23 cellular contexts compared by ENCODE assay signal in genomic region chr17:74439691-74440567, GRCh38. TPM values are rescaled to one million over a fixed set of nuclear protein-coding genes. Genes with fewer than 3 reads are reported as not detected.
"Had no signal": no experiment of that assay in that cellular context is flagged by ENCODE, and none has a peak within 500 bp of the region (broad histone marks: within the 10 kb centered on the region; RNA-seq: fewer than 3 reads in every experiment).

No MANE protein-coding gene starts in this region.

- DNase-seq: activated CD4-positive, alpha-beta T cell treated with anti-CD3 and anti-CD28 coated beads, Interleukin-2, amount 10 ng/mL, durations not matched to agents 7 days and 5 days; activated CD8-positive, alpha-beta memory T cell treated with anti-CD3 and anti-CD28 coated beads, Interleukin-2, amount 50 U/mL, for 4 hours; activated naive CD4-positive, alpha-beta T cell treated with anti-CD3 and anti-CD28 coated beads for 36 hours; activated T-cell treated with anti-CD3 and anti-CD28 coated beads, Interleukin-2, amount 50 U/mL, for 4 hours; cerebellar nuclear complex; cortex of kidney; immature natural killer cell; midbrain; spleen; stimulated activated CD4-positive, alpha-beta T cell treated with anti-CD3 and anti-CD28 coated beads, Interleukin-4, amount 100 ng/mL, for 4 hours; stimulated activated naive CD4-positive, alpha-beta T cell treated with Interleukin-2 at 50 U/mL for 16 hours; trophoblast cell had no signal

- H3K9me3 ChIP-seq: breast epithelium, vagina had no signal

- H3K4me3 ChIP-seq: ascending aorta, breast epithelium, heart left ventricle, spleen, vagina had no signal

- H3K36me3 ChIP-seq: breast epithelium had no signal

- H3K27me3 ChIP-seq: ascending aorta, breast epithelium, heart left ventricle, vagina had no signal

- H3K27ac ChIP-seq: ascending aorta, breast epithelium, vagina had no signal

- FAIRE-seq: endometrium, frontal cortex had no signal

- ATAC-seq: activated T-cell treated with anti-CD3 and anti-CD28 coated beads, Interleukin-2, amount 50 U/mL, for 4 hours; heart left ventricle; sciatic nerve had no signal

RNA-seq across cellular contexts. Expression of gene GPRC5C, which starts 8.0 kb away (rescaled TPM):
- total RNA-seq: activated CD4-positive, alpha-beta T cell treated with anti-CD3 and anti-CD28 coated beads, Interleukin-2, amount 10 ng/mL, durations not matched to agents 7 days and 5 days; activated naive CD4-positive, alpha-beta T cell treated with anti-CD3 and anti-CD28 coated beads for 36 hours; myocyte; pulmonary artery endothelial cell had no signal

RNA-seq across cellular contexts. Expression of gene CD300A, which starts 26.5 kb away (rescaled TPM):
- total RNA-seq: lung microvascular endothelial cell, myocyte, osteocyte, pulmonary artery endothelial cell had no signal
